Comparison of ENCODE assay signal across 15 cellular contexts in genomic region chr11:96357794-96358193, GRCh38. TPM values are rescaled to one million over a fixed set of nuclear protein-coding genes. Genes with fewer than 3 reads are reported as not detected.
DNase-seq lines count a peak whose midpoint lies in the region; ATAC-seq and TF ChIP-seq lines count a peak whose summit lies in the region.
"Had no signal": no experiment of that assay in that cellular context is flagged by ENCODE, and none has a peak within 500 bp of the region (broad histone marks: within the 10 kb centered on the region; RNA-seq: fewer than 3 reads in every experiment).

No MANE protein-coding gene starts in this region.

- CTCF ChIA-PET in activated CD8-positive, alpha-beta T cell treated with anti-CD3 and anti-CD28 coated beads for 36 hours (lab: Charles Lee), result interaction anchor here (1.0 to 2.7 kb wide), 4 partner anchors 11 to 169 kb away, joined by 3 to 27 read pairs (median 6); partner anchors contain the start of gene MAML2

- H3K27ac Mint-ChIP-seq in activated T-cell treated with anti-CD3 and anti-CD28 coated beads, Interleukin-2, amount 50 U/mL, for 72 hours, result peak overlapping the region; percentile 67
- peak overlapping the region; percentile 73 for H3K27ac Mint-ChIP-seq in activated CD8-positive, alpha-beta T cell treated with anti-CD3 and anti-CD28 coated beads for 36 hours
- H3K27ac Mint-ChIP-seq: naive B cell had no signal

- no peak for TF ChIP-seq CTCF in activated CD8-positive, alpha-beta T cell treated with anti-CD3 and anti-CD28 coated beads for 36 hours (IDR thresholded peaks at IDR 0.05)

- intact Hi-C loops in activated CD8-positive, alpha-beta T cell treated with anti-CD3 and anti-CD28 coated beads for 36 hours (cut with micrococcal nuclease), result no loop called here

- H3K36me3 Mint-ChIP-seq in activated T-cell treated with anti-CD3 and anti-CD28 coated beads, Interleukin-2, amount 50 U/mL, for 72 hours (ENCODE audit: insufficient read depth in 2 of 2), result peaks cover 9 to 18% of the 10 kb centered on the region in 2 donors
- peaks cover 40% of the 10 kb centered on the region for H3K36me3 Mint-ChIP-seq in activated CD8-positive, alpha-beta T cell treated with anti-CD3 and anti-CD28 coated beads for 36 hours (ENCODE audit: low read depth)

- H3K27me3 Mint-ChIP-seq in activated T-cell treated with anti-CD3 and anti-CD28 coated beads, Interleukin-2, amount 50 U/mL, for 72 hours (ENCODE audit: low read depth), result no peaks in the 10 kb centered on the region
- H3K27me3 Mint-ChIP-seq in activated CD8-positive, alpha-beta T cell treated with anti-CD3 and anti-CD28 coated beads for 36 hours, result no peaks in the 10 kb centered on the region
- H3K27me3 Mint-ChIP-seq: CD4-positive, alpha-beta memory T cell; naive B cell had no signal

- H3K4me1 Mint-ChIP-seq in activated T-cell treated with anti-CD3 and anti-CD28 coated beads, Interleukin-2, amount 50 U/mL, for 72 hours (ENCODE audit: low read depth), result peaks cover 24% of the 10 kb centered on the region
- H3K4me1 Mint-ChIP-seq in activated CD8-positive, alpha-beta T cell treated with anti-CD3 and anti-CD28 coated beads for 36 hours (ENCODE audit: low read depth), result peaks cover 34% of the 10 kb centered on the region

- peak overlapping the region; percentile 17 to 66 for H3K4me3 Mint-ChIP-seq in activated T-cell treated with anti-CD3 and anti-CD28 coated beads, Interleukin-2, amount 50 U/mL, for 72 hours
- H3K4me3 Mint-ChIP-seq in activated CD8-positive, alpha-beta T cell treated with anti-CD3 and anti-CD28 coated beads for 36 hours, result peak overlapping the region; percentile 9
- H3K4me3 Mint-ChIP-seq: naive B cell had no signal

- peak; percentile 36 to 46 for DNase-seq in activated T-cell treated with anti-CD3 and anti-CD28 coated beads, Interleukin-2, amount 50 U/mL, for 72 hours
- DNase-seq in activated T-cell treated with anti-CD3 and anti-CD28 coated beads for 4 hours, result no peak
- DNase-seq in activated CD8-positive, alpha-beta T cell treated with anti-CD3 and anti-CD28 coated beads for 36 hours, result peak; percentile 59
- DNase-seq in stimulated activated naive CD8-positive, alpha-beta T cell treated with anti-CD3 and anti-CD28 coated beads, Interleukin-15, Interleukin-2, amounts not matched to agents 100 U/mL and 50 U/mL, for 24 hours, result no peak
- DNase-seq in globus pallidus (ENCODE audit: low spot score), result no peak
- no peak for DNase-seq in NCI-H526 treated with DMSO at 0.1 percent for 48 hours (lab: John Stamatoyannopoulos, UW)
- no peak for DNase-seq in HUDEP-2 (lab: John Stamatoyannopoulos, UW; ENCODE audit: unreplicated experiment in 76 of 76)
- DNase-seq: CD4-positive, alpha-beta memory T cell; DMS79; dorsolateral prefrontal cortex; MG63; naive B cell; NCI-H1694 treated with DMSO at 0.1 percent for 48 hours; NCI-H345 had no signal

- POLR2A ChIA-PET in activated CD8-positive, alpha-beta T cell treated with anti-CD3 and anti-CD28 coated beads for 36 hours (lab: Charles Lee), result interaction anchor here (0.8 to 2.1 kb wide), 2 partner anchors 14 to 17 kb away, joined by 3 to 10 read pairs; no protein-coding TSS in a partner anchor

- no peaks in the 10 kb centered on the region for H3K9me3 Mint-ChIP-seq in activated T-cell treated with anti-CD3 and anti-CD28 coated beads, Interleukin-2, amount 50 U/mL, for 72 hours
- no peaks in the 10 kb centered on the region for H3K9me3 Mint-ChIP-seq in activated CD8-positive, alpha-beta T cell treated with anti-CD3 and anti-CD28 coated beads for 36 hours
- H3K9me3 Mint-ChIP-seq: CD4-positive, alpha-beta memory T cell; naive B cell had no signal

- peak; percentile 92 to 95 for ATAC-seq in activated T-cell treated with anti-CD3 and anti-CD28 coated beads, Interleukin-2, amount 50 U/mL, for 72 hours (replicated peaks in 1 of 2)
- ATAC-seq in GM21529 (IDR thresholded peaks at IDR 0.05; ENCODE audit: unreplicated experiment), result peak; percentile 44
- peak; percentile 92 for ATAC-seq in activated CD8-positive, alpha-beta T cell treated with anti-CD3 and anti-CD28 coated beads for 36 hours
- ATAC-seq in stimulated activated naive CD8-positive, alpha-beta T cell treated with anti-CD3 and anti-CD28 coated beads, Interleukin-15, Interleukin-2, amounts not matched to agents 100 U/mL and 50 U/mL, for 24 hours, result peak; percentile 89

RNA-seq across cellular contexts. Expression of gene MAML2, which starts 14.8 kb away (rescaled TPM):
- total RNA-seq in activated T-cell treated with anti-CD3 and anti-CD28 coated beads, Interleukin-2, amount 50 U/mL, for 72 hours, result 10 to 100 TPM; 30.5 to 34.6 TPM
- 10 to 100 TPM; 11.8 to 12.5 TPM for total RNA-seq in activated CD8-positive, alpha-beta T cell treated with anti-CD3 and anti-CD28 coated beads for 36 hours

RNA-seq across cellular contexts. Expression of gene CCDC82, which starts 31.9 kb away (rescaled TPM):
- 10 to 100 TPM; 44.6 to 55.3 TPM for total RNA-seq in activated T-cell treated with anti-CD3 and anti-CD28 coated beads, Interleukin-2, amount 50 U/mL, for 72 hours
- total RNA-seq in activated CD8-positive, alpha-beta T cell treated with anti-CD3 and anti-CD28 coated beads for 36 hours, result 10 to 100 TPM; 25.3 to 27.0 TPM

RNA-seq across cellular contexts. Expression of gene JRKL, which starts 32.0 kb away (rescaled TPM):
- total RNA-seq in activated T-cell treated with anti-CD3 and anti-CD28 coated beads, Interleukin-2, amount 50 U/mL, for 72 hours, result 10 to 100 TPM; 10.6 to 11.0 TPM
- 10 to 100 TPM; 13.3 to 13.5 TPM for total RNA-seq in activated CD8-positive, alpha-beta T cell treated with anti-CD3 and anti-CD28 coated beads for 36 hours

Comparison
In these comparisons a context has a peak if more than half of its experiments do, and no peak if none do; other contexts are left out.
1. DNase-seq: peak in activated T-cell treated with anti-CD3 and anti-CD28 coated beads, Interleukin-2, amount 50 U/mL, for 72 hours (2 of 2) and activated CD8-positive, alpha-beta T cell treated with anti-CD3 and anti-CD28 coated beads for 36 hours (single experiment); none in activated T-cell treated with anti-CD3 and anti-CD28 coated beads for 4 hours (single experiment), stimulated activated naive CD8-positive, alpha-beta T cell treated with anti-CD3 and anti-CD28 coated beads, Interleukin-15, Interleukin-2, amounts not matched to agents 100 U/mL and 50 U/mL, for 24 hours (single experiment), globus pallidus (single experiment), NCI-H526 treated with DMSO at 0.1 percent for 48 hours (single experiment) and HUDEP-2 (0 of 76).
2. Peak in every context shown above with its lines, with median percentiles within 50 percentile points of each other: ATAC-seq.